Comparison of ENCODE assay signal across 23 cellular contexts in genomic region chr20:25461281-25461650, GRCh38.
"Had no signal": no experiment of that assay in that cellular context is flagged by ENCODE, and none has a peak within 500 bp of the region (broad histone marks: within the 10 kb centered on the region; RNA-seq: fewer than 3 reads in every experiment).

No MANE protein-coding gene starts in this region.

- H3K4me1 ChIP-seq: esophagus muscularis mucosa, gastrocnemius medialis, lower lobe of right lung, neural progenitor cell, parathyroid adenoma, psoas muscle, suprapubic skin, thyroid gland had no signal

- H3K9me3 Mint-ChIP-seq: immature natural killer cell; memory B cell; natural killer cell treated with Interleukin-12 subunit alpha and Interleukin-12 subunit beta and Interleukin-15 and Interleukin-18, amount 100 ng/mL, for 72 hours; neural progenitor cell; type B pancreatic cell had no signal

- H3K9ac ChIP-seq: neural progenitor cell, parathyroid adenoma had no signal

- ATAC-seq: lower lobe of right lung, psoas muscle had no signal

- H3K79me2 ChIP-seq: parathyroid adenoma had no signal

- H3K4me3 Mint-ChIP-seq: immature natural killer cell; memory B cell; natural killer cell treated with Interleukin-12 subunit alpha and Interleukin-12 subunit beta and Interleukin-15 and Interleukin-18, amount 100 ng/mL, for 72 hours; neural progenitor cell; type B pancreatic cell had no signal

- H3K9me3 ChIP-seq: esophagus muscularis mucosa, gastrocnemius medialis, left ventricle myocardium inferior, lower lobe of right lung, psoas muscle, suprapubic skin, thyroid gland had no signal

- H3K27me3 Mint-ChIP-seq: memory B cell; natural killer cell treated with Interleukin-12 subunit alpha and Interleukin-12 subunit beta and Interleukin-15 and Interleukin-18, amount 100 ng/mL, for 72 hours; type B pancreatic cell had no signal

- H3K27me3 ChIP-seq: esophagus muscularis mucosa, gastrocnemius medialis, neural progenitor cell, suprapubic skin, thyroid gland had no signal

- H3K27ac Mint-ChIP-seq: immature natural killer cell; memory B cell; natural killer cell treated with Interleukin-12 subunit alpha and Interleukin-12 subunit beta and Interleukin-15 and Interleukin-18, amount 100 ng/mL, for 72 hours; type B pancreatic cell had no signal

- DNase-seq: cortex of kidney; effector memory CD4-positive, alpha-beta T cell; gastrocnemius medialis; immature natural killer cell; left cardiac atrium; left ventricle myocardium inferior; lower lobe of right lung; midbrain; occipital lobe; psoas muscle; retina; stimulated activated CD4-positive, alpha-beta T cell treated with anti-CD3 and anti-CD28 coated beads, Interleukin-12 subunit alpha, Interleukin-12 subunit beta, amount 100 ng/mL, for 4 hours; stimulated activated naive CD4-positive, alpha-beta T cell treated with Interleukin-2 at 50 U/mL for 16 hours; thyroid gland had no signal

- H3K4me1 Mint-ChIP-seq: immature natural killer cell, memory B cell, neural progenitor cell had no signal

- H3K36me3 Mint-ChIP-seq: immature natural killer cell; memory B cell; natural killer cell treated with Interleukin-12 subunit alpha and Interleukin-12 subunit beta and Interleukin-15 and Interleukin-18, amount 100 ng/mL, for 72 hours had no signal

- H3K4me2 ChIP-seq: neural progenitor cell had no signal

- H2AFZ ChIP-seq: neural progenitor cell, parathyroid adenoma had no signal

- H3K4me3 ChIP-seq: esophagus muscularis mucosa, gastrocnemius medialis, left ventricle myocardium inferior, lower lobe of right lung, neural progenitor cell, psoas muscle, skin epidermis, suprapubic skin, thyroid gland had no signal

- H3K36me3 ChIP-seq: gastrocnemius medialis, neural progenitor cell had no signal

- H3K27ac ChIP-seq: epithelial cell of prostate, esophagus muscularis mucosa, gastrocnemius medialis, left ventricle myocardium inferior, lower lobe of right lung, neural progenitor cell, parathyroid adenoma, psoas muscle, thyroid gland had no signal
